ENCODE assay signal across 8 cellular contexts in genomic region chr17:60421273-60422161, GRCh38. TPM values are rescaled to one million over a fixed set of nuclear protein-coding genes. Genes with fewer than 3 reads are reported as not detected.
DNase-seq lines count a peak whose midpoint lies in the region; ATAC-seq and TF ChIP-seq lines count a peak whose summit lies in the region.

No MANE protein-coding gene starts in this region.

- H3K4me3 Mint-ChIP-seq in neural crest cell, result peak overlapping the region; percentile 79
- H3K4me3 Mint-ChIP-seq in stimulated activated naive CD8-positive, alpha-beta T cell treated with anti-CD3 and anti-CD28 coated beads, Interleukin-15, Interleukin-2, amounts not matched to agents 100 ng/mL and 50 ng/mL, for 24 hours, result peak overlapping the region; percentile 74

- peaks cover 5% of the 10 kb centered on the region for H3K4me1 ChIP-seq in ACC112 (ENCODE audit: control insufficient read depth, insufficient read depth, low read length, unreplicated experiment)

- peaks cover 2% of the 10 kb centered on the region for H3K27me3 Mint-ChIP-seq in neural crest cell (ENCODE audit: low read depth)
- no peaks in the 10 kb centered on the region for H3K27me3 Mint-ChIP-seq in stimulated activated naive CD8-positive, alpha-beta T cell treated with anti-CD3 and anti-CD28 coated beads, Interleukin-15, Interleukin-2, amounts not matched to agents 100 ng/mL and 50 ng/mL, for 24 hours

- no peaks in the 10 kb centered on the region for H3K36me3 Mint-ChIP-seq in neural crest cell (ENCODE audit: low read depth)
- H3K36me3 Mint-ChIP-seq in stimulated activated naive CD8-positive, alpha-beta T cell treated with anti-CD3 and anti-CD28 coated beads, Interleukin-15, Interleukin-2, amounts not matched to agents 100 ng/mL and 50 ng/mL, for 24 hours (ENCODE audit: low read depth), result no peaks in the 10 kb centered on the region

- peak; percentile 82 for ATAC-seq in GM18867 (IDR thresholded peaks at IDR 0.05; ENCODE audit: unreplicated experiment)
- ATAC-seq in HG03108 (IDR thresholded peaks at IDR 0.05; ENCODE audit: unreplicated experiment), result peak; percentile 84

- DNase-seq in OCI-M1 (lab: John Stamatoyannopoulos, UW) (peak; percentile 51), foreskin fibroblast (peak; percentile 49 to 82), neural crest cell (ENCODE audit: low read depth, low spot score) (peak; percentile 72)
- DNase-seq in activated effector memory CD4-positive, alpha-beta T cell treated with Interleukin-2 at 50 U/mL for 16 hours, result peak; percentile 61

- H3K27me3 ChIP-seq in ACC112 (ENCODE audit: insufficient read depth, low read length), result no peaks in the 10 kb centered on the region

- peaks cover 9% of the 10 kb centered on the region for H3K4me1 Mint-ChIP-seq in neural crest cell
- peaks cover 10% of the 10 kb centered on the region for H3K4me1 Mint-ChIP-seq in stimulated activated naive CD8-positive, alpha-beta T cell treated with anti-CD3 and anti-CD28 coated beads, Interleukin-15, Interleukin-2, amounts not matched to agents 100 ng/mL and 50 ng/mL, for 24 hours (ENCODE audit: low read depth)

- no peaks in the 10 kb centered on the region for H3K9me3 Mint-ChIP-seq in neural crest cell
- no peaks in the 10 kb centered on the region for H3K9me3 Mint-ChIP-seq in stimulated activated naive CD8-positive, alpha-beta T cell treated with anti-CD3 and anti-CD28 coated beads, Interleukin-15, Interleukin-2, amounts not matched to agents 100 ng/mL and 50 ng/mL, for 24 hours

- peak overlapping the region; percentile 94 for H2AFZ ChIP-seq in ACC112 (ENCODE audit: low read length, unreplicated experiment)

- H3K36me3 ChIP-seq in ACC112 (ENCODE audit: insufficient read depth, low read length), result no peaks in the 10 kb centered on the region

- peak overlapping the region; percentile 85 for H3K4me3 ChIP-seq in ACC112 (ENCODE audit: low read depth, low read length)
- peak overlapping the region; percentile 45 to 55 for H3K4me3 ChIP-seq in foreskin fibroblast (ENCODE audit: low read depth in 1 of 2, low read length in 2 of 2)

- no peak overlapping the region for H3K27ac ChIP-seq in ACC112 (ENCODE audit: low read depth, low read length)

- peak; percentile 91 for TF ChIP-seq CTCF in foreskin fibroblast (IDR thresholded peaks at IDR 0.05; ENCODE audit: low read depth, low read length)
- TF ChIP-seq CTCF in neural crest cell (conservative IDR thresholded peaks at IDR 0.05), result peak; percentile 97

- H3K79me2 ChIP-seq in ACC112 (ENCODE audit: control insufficient read depth, insufficient read depth, low read length, unreplicated experiment), result no peaks in the 10 kb centered on the region

- H3K27ac Mint-ChIP-seq in neural crest cell (ENCODE audit: unreplicated experiment), result peak overlapping the region; percentile 54
- H3K27ac Mint-ChIP-seq in stimulated activated naive CD8-positive, alpha-beta T cell treated with anti-CD3 and anti-CD28 coated beads, Interleukin-15, Interleukin-2, amounts not matched to agents 100 ng/mL and 50 ng/mL, for 24 hours, result peak overlapping the region; percentile 76

RNA-seq across cellular contexts. Expression of gene CHCT1, which starts 0.8 kb away (rescaled TPM):
- not detected in 2 replicates for total RNA-seq in neural crest cell

RNA-seq across cellular contexts. Expression of gene USP32, which starts 29.6 kb away (rescaled TPM):
- 38.9 and 40.8 TPM in 2 replicates for total RNA-seq in neural crest cell
